In genomic region chr6:41577865-41578713, GRCh38 we compare ENCODE assay signal across 8 cellular contexts. TPM values are rescaled to one million over a fixed set of nuclear protein-coding genes. Genes with fewer than 3 reads are reported as not detected.
DNase-seq lines count a peak whose midpoint lies in the region; FAIRE-seq and TF ChIP-seq lines count a peak whose summit lies in the region.

No MANE protein-coding gene starts in this region.

- H3K79me2 ChIP-seq in hepatocyte (peaks cover 86% of the 10 kb centered on the region), MM.1S (ENCODE audit: low read length) (no peaks in the 10 kb centered on the region)

- H3K4me2 ChIP-seq in hepatocyte (peak overlapping the region; percentile 39), MM.1S (ENCODE audit: low read depth, low read length) (no peak overlapping the region)

- H3K9me3 ChIP-seq in BE2C (no peaks in the 10 kb centered on the region), hepatocyte (ENCODE audit: low read depth) (no peaks in the 10 kb centered on the region), MM.1S (replicated peaks; ENCODE audit: insufficient read depth, low read length) (no peaks in the 10 kb centered on the region)

- no peak for TF ChIP-seq POLR2A in GM12891 (IDR thresholded peaks at IDR 0.05; ENCODE audit: low read depth, low read length)

- peak; percentile 83 for DNase-seq in BE2C
- DNase-seq in M059J (ENCODE audit: low read depth) = peak; percentile 85
- peak; percentile 40 for DNase-seq in T1000 (lab: John Stamatoyannopoulos, UW)
- DNase-seq in hepatocyte (ENCODE audit: low spot score) = peak; percentile 71
- DNase-seq in GM12891 (ENCODE audit: insufficient read length, low spot score) = no peak
- DNase-seq in MM.1S = no peak
- no peak for DNase-seq in activated CD4-positive, CD25-positive, alpha-beta regulatory T cell treated with anti-CD3 and anti-CD28 coated beads, Interleukin-2, amount 50 U/mL, for 72 hours

- no peaks in the 10 kb centered on the region for H3K9me2 ChIP-seq in hepatocyte (replicated peaks; ENCODE audit: insufficient read depth)
- H3K9me2 ChIP-seq in MM.1S (replicated peaks; ENCODE audit: insufficient read depth, low read length) = no peaks in the 10 kb centered on the region

- H3K27me3 ChIP-seq in BE2C (no peaks in the 10 kb centered on the region), hepatocyte (no peaks in the 10 kb centered on the region), MM.1S (replicated peaks; ENCODE audit: insufficient read depth, low read length) (no peaks in the 10 kb centered on the region)

- peak overlapping the region; percentile 89 for H3K27ac ChIP-seq in hepatocyte
- H3K27ac ChIP-seq in temporal lobe (ENCODE audit: low read depth, low read length) = peak overlapping the region; percentile 52
- H3K27ac ChIP-seq in MM.1S (ENCODE audit: low read length) = no peak overlapping the region

- WGBS in hepatocyte (ENCODE audit: low lambda C conversion rate, missing lambda C conversion rate) = 15% methylated on average over 9 of the region's 9 CpGs

- H2AFZ ChIP-seq in hepatocyte (no peak overlapping the region), MM.1S (ENCODE audit: low read length) (no peak overlapping the region)

- H3K36me3 ChIP-seq in BE2C = no peaks in the 10 kb centered on the region; the same call in 1 of the 2 replicates
- H3K36me3 ChIP-seq in hepatocyte (replicated peaks; ENCODE audit: insufficient read depth, low read depth) = no peaks in the 10 kb centered on the region
- no peaks in the 10 kb centered on the region for H3K36me3 ChIP-seq in MM.1S (replicated peaks; ENCODE audit: insufficient read depth, low read length)

- H3F3A ChIP-seq in MM.1S (ENCODE audit: insufficient read depth, low read length) = no peaks in the 10 kb centered on the region

- H4K20me1 ChIP-seq in hepatocyte (ENCODE audit: insufficient read depth, poor library complexity, severe bottlenecking) = peaks cover 35% of the 10 kb centered on the region
- H4K20me1 ChIP-seq in MM.1S (ENCODE audit: insufficient read depth, low read length) = no peaks in the 10 kb centered on the region

- H3K4me1 ChIP-seq in BE2C = peaks cover 22% of the 10 kb centered on the region
- peaks cover 66% of the 10 kb centered on the region for H3K4me1 ChIP-seq in hepatocyte (ENCODE audit: insufficient read depth)
- no peaks in the 10 kb centered on the region for H3K4me1 ChIP-seq in MM.1S (ENCODE audit: low read length)

- TF ChIP-seq CTCF in BE2C (IDR thresholded peaks at IDR 0.05; ENCODE audit: low read depth, low read length) (no peak), hepatocyte (IDR thresholded peaks at IDR 0.05; ENCODE audit: poor library complexity) (no peak), MM.1S (IDR thresholded peaks at IDR 0.05; ENCODE audit: low read length) (no peak)

- H3K9ac ChIP-seq in MM.1S (ENCODE audit: low read length) = no peak overlapping the region

- H3K4me3 ChIP-seq in BE2C (ENCODE audit: low read depth, low read length) (no peak overlapping the region), hepatocyte (no peak overlapping the region), MM.1S (ENCODE audit: low read length) (no peak overlapping the region)

- FAIRE-seq in GM12891 (lab: Jason Lieb, UNC) = no peak

TF ChIP-seq in GM12891, 5 proteins besides CTCF, POLR2A, EP300 and RAD21:
- TF ChIP-seq POU2F2 (IDR thresholded peaks at IDR 0.05; ENCODE audit: low read depth, low read length) (no peak), TAF1 (IDR thresholded peaks at IDR 0.05; ENCODE audit: low read depth, low read length) (no peak), SPI1 (IDR thresholded peaks at IDR 0.05; ENCODE audit: low read depth, low read length) (no peak), POLR2AphosphoS5 (IDR thresholded peaks at IDR 0.05; ENCODE audit: low read depth, low read length) (no peak), PAX5 (IDR thresholded peaks at IDR 0.05; ENCODE audit: insufficient read depth, low read length, severe bottlenecking) (no peak)

RNA-seq across cellular contexts. Expression of gene FOXP4, which starts 31.9 kb away (rescaled TPM):
- polyA plus RNA-seq in BE2C (2012; ENCODE audit: insufficient read depth, insufficient read length, low read depth) = 42.7 TPM
- total RNA-seq in M059J (2014; rRNA removed; shearing (Covaris generic)) = 6.5 and 11.6 TPM in 2 replicates
- total RNA-seq in hepatocyte (18.0 and 24.3 TPM in 2 replicates), temporal lobe (2.2 TPM)
- 79.9 and 87.8 TPM in 2 replicates for polyA plus RNA-seq in hepatocyte
- polyA plus RNA-seq in GM12891 (2012; ENCODE audit: low read depth, missing spikeins) = 18.2 TPM

Comparison
In these comparisons a context has a peak if more than half of its experiments do, and no peak if none do; other contexts are left out.
1. DNase-seq: peak in BE2C (single experiment), M059J (single experiment), T1000 (single experiment) and hepatocyte (single experiment); none in GM12891 (single experiment), MM.1S (single experiment) and activated CD4-positive, CD25-positive, alpha-beta regulatory T cell treated with anti-CD3 and anti-CD28 coated beads, Interleukin-2, amount 50 U/mL, for 72 hours (single experiment).